ENCODE assay signal across 8 cellular contexts in genomic region chr17:78315355-78316114, GRCh38. TPM values are rescaled to one million over a fixed set of nuclear protein-coding genes. Genes with fewer than 3 reads are reported as not detected.
DNase-seq lines count a peak whose midpoint lies in the region; ATAC-seq and TF ChIP-seq lines count a peak whose summit lies in the region.

No MANE protein-coding gene starts in this region.

- DNase-seq in NCI-H146 (lab: John Stamatoyannopoulos, UW) (peak; percentile 54), NCI-H146 treated with DMSO at 0.1 percent for 48 hours (lab: John Stamatoyannopoulos, UW; ENCODE audit: unreplicated experiment) (no peak), colonic mucosa (peak; percentile 88), lung microvascular endothelial cell (ENCODE audit: low read depth in 2 of 2) (peak; percentile 64 to 71), NCI-H1930 (lab: John Stamatoyannopoulos, UW) (no peak)
- DNase-seq in activated CD4-positive, alpha-beta T cell treated with anti-CD3 and anti-CD28 coated beads for 1 hour, result peak; percentile 34
- DNase-seq in stimulated activated CD8-positive, alpha-beta memory T cell treated with anti-CD3 and anti-CD28 coated beads, Interleukin-7, amount 100 ng/mL, for 24 hours (ENCODE audit: low read depth), result peak; percentile 27

- TF ChIP-seq CTCF in colonic mucosa (IDR thresholded peaks at IDR 0.05), result no peak

- peaks cover 38% of the 10 kb centered on the region for H3K4me1 ChIP-seq in colonic mucosa

- H3K9me3 ChIP-seq in colonic mucosa, result no peaks in the 10 kb centered on the region

- no peak overlapping the region for H3K4me3 ChIP-seq in colonic mucosa

- no peaks in the 10 kb centered on the region for H3K27me3 ChIP-seq in colonic mucosa

- no peaks in the 10 kb centered on the region for H3K36me3 ChIP-seq in colonic mucosa

- H3K27ac ChIP-seq in colonic mucosa, result peak overlapping the region; percentile 98

- no peak for ATAC-seq in HG02973 (IDR thresholded peaks at IDR 0.05; ENCODE audit: unreplicated experiment)

- intact Hi-C loops in colonic mucosa (cut with DNase I), result no loop called here

- H3K9ac ChIP-seq in colonic mucosa (ENCODE audit: low read depth in 2 of 2, low read length in 2 of 2), result peak overlapping the region; percentile 78 to 83

RNA-seq across cellular contexts. Expression of gene SOCS3, which starts 44.3 kb away (rescaled TPM):
- total RNA-seq in colonic mucosa (10 to 100 TPM; 19.7 to 29.4 TPM), lung microvascular endothelial cell (39.2 and 79.6 TPM in 2 replicates)

Comparison
In these comparisons a context has a peak if more than half of its experiments do, and no peak if none do; other contexts are left out.
1. DNase-seq: peak in NCI-H146 (single experiment), activated CD4-positive, alpha-beta T cell treated with anti-CD3 and anti-CD28 coated beads for 1 hour (single experiment), colonic mucosa (single experiment), lung microvascular endothelial cell (2 of 2) and stimulated activated CD8-positive, alpha-beta memory T cell treated with anti-CD3 and anti-CD28 coated beads, Interleukin-7, amount 100 ng/mL, for 24 hours (single experiment); none in NCI-H146 treated with DMSO at 0.1 percent for 48 hours (single experiment) and NCI-H1930 (0 of 2).